Comparison of ENCODE assay signal across 1 cellular context in genomic region chr6:108630050-108630714, GRCh38.
TF ChIP-seq lines count a peak whose summit lies in the region.

No MANE protein-coding gene starts in this region.

TF ChIP-seq in K562, 482 proteins besides CTCF, POLR2A, EP300 and RAD21 (continued from another document and continues in another):
- TF ChIP-seq, protein P1, sequence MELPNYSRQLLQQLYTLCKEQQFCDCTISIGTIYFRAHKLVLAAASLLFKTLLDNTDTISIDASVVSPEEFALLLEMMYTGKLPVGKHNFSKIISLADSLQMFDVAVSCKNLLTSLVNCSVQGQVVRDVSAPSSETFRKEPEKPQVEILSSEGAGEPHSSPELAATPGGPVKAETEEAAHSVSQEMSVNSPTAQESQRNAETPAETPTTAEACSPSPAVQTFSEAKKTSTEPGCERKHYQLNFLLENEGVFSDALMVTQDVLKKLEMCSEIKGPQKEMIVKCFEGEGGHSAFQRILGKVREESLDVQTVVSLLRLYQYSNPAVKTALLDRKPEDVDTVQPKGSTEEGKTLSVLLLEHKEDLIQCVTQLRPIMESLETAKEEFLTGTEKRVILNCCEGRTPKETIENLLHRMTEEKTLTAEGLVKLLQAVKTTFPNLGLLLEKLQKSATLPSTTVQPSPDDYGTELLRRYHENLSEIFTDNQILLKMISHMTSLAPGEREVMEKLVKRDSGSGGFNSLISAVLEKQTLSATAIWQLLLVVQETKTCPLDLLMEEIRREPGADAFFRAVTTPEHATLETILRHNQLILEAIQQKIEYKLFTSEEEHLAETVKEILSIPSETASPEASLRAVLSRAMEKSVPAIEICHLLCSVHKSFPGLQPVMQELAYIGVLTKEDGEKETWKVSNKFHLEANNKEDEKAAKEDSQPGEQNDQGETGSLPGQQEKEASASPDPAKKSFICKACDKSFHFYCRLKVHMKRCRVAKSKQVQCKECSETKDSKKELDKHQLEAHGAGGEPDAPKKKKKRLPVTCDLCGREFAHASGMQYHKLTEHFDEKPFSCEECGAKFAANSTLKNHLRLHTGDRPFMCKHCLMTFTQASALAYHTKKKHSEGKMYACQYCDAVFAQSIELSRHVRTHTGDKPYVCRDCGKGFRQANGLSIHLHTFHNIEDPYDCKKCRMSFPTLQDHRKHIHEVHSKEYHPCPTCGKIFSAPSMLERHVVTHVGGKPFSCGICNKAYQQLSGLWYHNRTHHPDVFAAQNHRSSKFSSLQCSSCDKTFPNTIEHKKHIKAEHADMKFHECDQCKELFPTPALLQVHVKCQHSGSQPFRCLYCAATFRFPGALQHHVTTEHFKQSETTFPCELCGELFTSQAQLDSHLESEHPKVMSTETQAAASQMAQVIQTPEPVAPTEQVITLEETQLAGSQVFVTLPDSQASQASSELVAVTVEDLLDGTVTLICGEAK (IDR thresholded peaks at IDR 0.05) = no peak
- TF ChIP-seq, protein P1 (CRISPR knock-in tag; IDR thresholded peaks at IDR 0.05) = no peak
- TF ChIP-seq IRF1 (CRISPR knock-in tag; IDR thresholded peaks at IDR 0.05; ENCODE audit: borderline replicate concordance) (no peak), ZNF717 (CRISPR knock-in tag; IDR thresholded peaks at IDR 0.05) (no peak), NR2F6 (CRISPR knock-in tag; IDR thresholded peaks at IDR 0.05) (no peak), SETDB1 (IDR thresholded peaks at IDR 0.05; ENCODE audit: low read length) (no peak), HNRNPLL (IDR thresholded peaks at IDR 0.05; ENCODE audit: low read depth, low read length, poor library complexity, severe bottlenecking) (no peak), KAT8 (IDR thresholded peaks at IDR 0.05; ENCODE audit: low read depth) (no peak), ZNF644 (tag; IDR thresholded peaks at IDR 0.05; ENCODE audit: low read depth) (no peak), POLR2H (tag; IDR thresholded peaks at IDR 0.05; ENCODE audit: low read depth) (no peak), NFATC3 (IDR thresholded peaks at IDR 0.05) (0 out of 2 replicates have a peak, but pooled peaks have one; percentile 29), MTA2 (IDR thresholded peaks at IDR 0.05; ENCODE audit: low read depth) (peak; percentile 42; the same call in 1 of the 2 replicates), FOXK2 (conservative IDR thresholded peaks at IDR 0.05 in 1 of 2, IDR thresholded peaks at IDR 0.05 in 1 of 2; ENCODE audit: low read depth in 2 of 2) (peak; percentile 36 to 66), ZNF778 (CRISPR knock-in tag; IDR thresholded peaks at IDR 0.05) (no peak), HMGN3 (IDR thresholded peaks at IDR 0.05; ENCODE audit: borderline replicate concordance, extremely low read depth, insufficient read length, low read depth, low read length) (no peak), XRCC3 (IDR thresholded peaks at IDR 0.05) (no peak), NRF1 (conservative IDR thresholded peaks at IDR 0.05 in 1 of 2, IDR thresholded peaks at IDR 0.05 in 1 of 2) (no peak), ZNF311 (CRISPR knock-in tag; IDR thresholded peaks at IDR 0.05) (no peak), NFRKB (IDR thresholded peaks at IDR 0.05; ENCODE audit: low read depth) (no peak), TAL1 (IDR thresholded peaks at IDR 0.05) (peak; percentile 12; the same call in 1 of the 2 replicates), MCM7 (IDR thresholded peaks at IDR 0.05) (no peak), MEF2A (IDR thresholded peaks at IDR 0.05; ENCODE audit: control insufficient read depth, low read depth, low read length) (no peak), ARHGAP35 (IDR thresholded peaks at IDR 0.05; ENCODE audit: partially characterized antibody) (peak; percentile 76), MTF1 (CRISPR knock-in tag; IDR thresholded peaks at IDR 0.05; ENCODE audit: borderline replicate concordance) (no peak), HMBOX1 (IDR thresholded peaks at IDR 0.05) (peak; percentile 97), E2F8 (IDR thresholded peaks at IDR 0.05; ENCODE audit: low read depth, partially characterized antibody) (no peak), CBX3 (IDR thresholded peaks at IDR 0.05; ENCODE audit: borderline replicate concordance in 1 of 2, low read length in 2 of 2) (no peak), ZNF316 (IDR thresholded peaks at IDR 0.05) (no peak), BHLHE40 (IDR thresholded peaks at IDR 0.05; ENCODE audit: low read length) (no peak), CREM (IDR thresholded peaks at IDR 0.05; ENCODE audit: low read depth) (no peak), ZNF512 (tag; IDR thresholded peaks at IDR 0.05) (no peak), CBFA2T2 (conservative IDR thresholded peaks at IDR 0.05) (no peak)
- TF ChIP-seq, protein P2, sequence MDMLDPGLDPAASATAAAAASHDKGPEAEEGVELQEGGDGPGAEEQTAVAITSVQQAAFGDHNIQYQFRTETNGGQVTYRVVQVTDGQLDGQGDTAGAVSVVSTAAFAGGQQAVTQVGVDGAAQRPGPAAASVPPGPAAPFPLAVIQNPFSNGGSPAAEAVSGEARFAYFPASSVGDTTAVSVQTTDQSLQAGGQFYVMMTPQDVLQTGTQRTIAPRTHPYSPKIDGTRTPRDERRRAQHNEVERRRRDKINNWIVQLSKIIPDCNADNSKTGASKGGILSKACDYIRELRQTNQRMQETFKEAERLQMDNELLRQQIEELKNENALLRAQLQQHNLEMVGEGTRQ (CRISPR knock-in tag; IDR thresholded peaks at IDR 0.05) = no peak
- TF ChIP-seq, protein P3, sequence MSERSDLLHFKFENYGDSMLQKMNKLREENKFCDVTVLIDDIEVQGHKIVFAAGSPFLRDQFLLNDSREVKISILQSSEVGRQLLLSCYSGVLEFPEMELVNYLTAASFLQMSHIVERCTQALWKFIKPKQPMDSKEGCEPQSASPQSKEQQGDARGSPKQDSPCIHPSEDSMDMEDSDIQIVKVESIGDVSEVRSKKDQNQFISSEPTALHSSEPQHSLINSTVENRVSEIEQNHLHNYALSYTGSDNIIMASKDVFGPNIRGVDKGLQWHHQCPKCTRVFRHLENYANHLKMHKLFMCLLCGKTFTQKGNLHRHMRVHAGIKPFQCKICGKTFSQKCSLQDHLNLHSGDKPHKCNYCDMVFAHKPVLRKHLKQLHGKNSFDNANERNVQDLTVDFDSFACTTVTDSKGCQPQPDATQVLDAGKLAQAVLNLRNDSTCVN (CRISPR knock-in tag; IDR thresholded peaks at IDR 0.05) = peak; percentile 93
- TF ChIP-seq, protein P4, sequence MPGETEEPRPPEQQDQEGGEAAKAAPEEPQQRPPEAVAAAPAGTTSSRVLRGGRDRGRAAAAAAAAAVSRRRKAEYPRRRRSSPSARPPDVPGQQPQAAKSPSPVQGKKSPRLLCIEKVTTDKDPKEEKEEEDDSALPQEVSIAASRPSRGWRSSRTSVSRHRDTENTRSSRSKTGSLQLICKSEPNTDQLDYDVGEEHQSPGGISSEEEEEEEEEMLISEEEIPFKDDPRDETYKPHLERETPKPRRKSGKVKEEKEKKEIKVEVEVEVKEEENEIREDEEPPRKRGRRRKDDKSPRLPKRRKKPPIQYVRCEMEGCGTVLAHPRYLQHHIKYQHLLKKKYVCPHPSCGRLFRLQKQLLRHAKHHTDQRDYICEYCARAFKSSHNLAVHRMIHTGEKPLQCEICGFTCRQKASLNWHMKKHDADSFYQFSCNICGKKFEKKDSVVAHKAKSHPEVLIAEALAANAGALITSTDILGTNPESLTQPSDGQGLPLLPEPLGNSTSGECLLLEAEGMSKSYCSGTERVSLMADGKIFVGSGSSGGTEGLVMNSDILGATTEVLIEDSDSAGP (CRISPR knock-in tag; IDR thresholded peaks at IDR 0.05) = no peak
- TF ChIP-seq, protein P5, sequence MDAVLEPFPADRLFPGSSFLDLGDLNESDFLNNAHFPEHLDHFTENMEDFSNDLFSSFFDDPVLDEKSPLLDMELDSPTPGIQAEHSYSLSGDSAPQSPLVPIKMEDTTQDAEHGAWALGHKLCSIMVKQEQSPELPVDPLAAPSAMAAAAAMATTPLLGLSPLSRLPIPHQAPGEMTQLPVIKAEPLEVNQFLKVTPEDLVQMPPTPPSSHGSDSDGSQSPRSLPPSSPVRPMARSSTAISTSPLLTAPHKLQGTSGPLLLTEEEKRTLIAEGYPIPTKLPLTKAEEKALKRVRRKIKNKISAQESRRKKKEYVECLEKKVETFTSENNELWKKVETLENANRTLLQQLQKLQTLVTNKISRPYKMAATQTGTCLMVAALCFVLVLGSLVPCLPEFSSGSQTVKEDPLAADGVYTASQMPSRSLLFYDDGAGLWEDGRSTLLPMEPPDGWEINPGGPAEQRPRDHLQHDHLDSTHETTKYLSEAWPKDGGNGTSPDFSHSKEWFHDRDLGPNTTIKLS (IDR thresholded peaks at IDR 0.05; ENCODE audit: borderline replicate concordance, low read depth) = no peak
- TF ChIP-seq, protein P6, sequence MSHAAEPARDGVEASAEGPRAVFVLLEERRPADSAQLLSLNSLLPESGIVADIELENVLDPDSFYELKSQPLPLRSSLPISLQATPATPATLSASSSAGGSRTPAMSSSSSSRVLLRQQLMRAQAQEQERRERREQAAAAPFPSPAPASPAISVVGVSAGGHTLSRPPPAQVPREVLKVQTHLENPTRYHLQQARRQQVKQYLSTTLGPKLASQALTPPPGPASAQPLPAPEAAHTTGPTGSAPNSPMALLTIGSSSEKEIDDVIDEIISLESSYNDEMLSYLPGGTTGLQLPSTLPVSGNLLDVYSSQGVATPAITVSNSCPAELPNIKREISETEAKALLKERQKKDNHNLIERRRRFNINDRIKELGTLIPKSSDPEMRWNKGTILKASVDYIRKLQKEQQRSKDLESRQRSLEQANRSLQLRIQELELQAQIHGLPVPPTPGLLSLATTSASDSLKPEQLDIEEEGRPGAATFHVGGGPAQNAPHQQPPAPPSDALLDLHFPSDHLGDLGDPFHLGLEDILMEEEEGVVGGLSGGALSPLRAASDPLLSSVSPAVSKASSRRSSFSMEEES (CRISPR knock-in tag; IDR thresholded peaks at IDR 0.05) = no peak
